ENCODE assay signal across 1 cellular context in genomic region chr14:77106666-77107065, GRCh38.
TF ChIP-seq lines count a peak whose summit lies in the region.

No MANE protein-coding gene starts in this region.

TF ChIP-seq in HepG2, 621 proteins besides CTCF, POLR2A, EP300 and RAD21:
- no peak for TF ChIP-seq PCBP2 (optimal IDR thresholded peaks at IDR 0.05; ENCODE audit: low read depth, low read length, poor library complexity, severe bottlenecking)
- TF ChIP-seq ZNF589 (CRISPR knock-in tag; conservative IDR thresholded peaks at IDR 0.05): no peak
- no peak for TF ChIP-seq ZNF354B (CRISPR knock-in tag; IDR thresholded peaks at IDR 0.05)
- no peak for TF ChIP-seq HMG20A (CRISPR knock-in tag; IDR thresholded peaks at IDR 0.05; ENCODE audit: borderline replicate concordance)
- no peak for TF ChIP-seq GATAD2A (CRISPR knock-in tag; IDR thresholded peaks at IDR 0.05)
- TF ChIP-seq FOXA3 (CRISPR knock-in tag; IDR thresholded peaks at IDR 0.05): no peak
- TF ChIP-seq BHLHE40 (IDR thresholded peaks at IDR 0.05; ENCODE audit: low read length): no peak
- TF ChIP-seq MLLT10 (CRISPR knock-in tag; IDR thresholded peaks at IDR 0.05): no peak
- TF ChIP-seq ZNF343 (CRISPR knock-in tag; IDR thresholded peaks at IDR 0.05): no peak
- no peak for TF ChIP-seq AGO2 (optimal IDR thresholded peaks at IDR 0.05; ENCODE audit: low read depth, low read length)
- TF ChIP-seq WIZ (CRISPR knock-in tag; IDR thresholded peaks at IDR 0.05): no peak
- TF ChIP-seq TMF1 (CRISPR knock-in tag; IDR thresholded peaks at IDR 0.05; ENCODE audit: low read depth): no peak
